Comparison of ENCODE assay signal across 11 cellular contexts in genomic region chr21:36860736-36861594, GRCh38.
A peak's percentile ranks its signal among the peaks of the same experiment; 100 is the strongest.
DNase-seq lines count a peak whose midpoint lies in the region; ATAC-seq, FAIRE-seq and TF ChIP-seq lines count a peak whose summit lies in the region.
"Had no signal": no experiment of that assay in that cellular context is flagged by ENCODE, and none has a peak within 500 bp of the region (broad histone marks: within the 10 kb centered on the region; RNA-seq: fewer than 3 reads in every experiment).

No MANE protein-coding gene starts in this region.

- no peaks in the 10 kb centered on the region for H3K27me3 ChIP-seq in SJSA1 (replicated peaks)
- H3K27me3 ChIP-seq in foreskin keratinocyte: no peaks in the 10 kb centered on the region
- H3K27me3 ChIP-seq in small intestine (ENCODE audit: control insufficient read depth in 2 of 2, insufficient read depth in 2 of 2, low read length in 2 of 2): no peaks in the 10 kb centered on the region
- H3K27me3 ChIP-seq: testis had no signal

- H3K36me3 ChIP-seq in SJSA1: no peaks in the 10 kb centered on the region
- no peaks in the 10 kb centered on the region for H3K36me3 ChIP-seq in small intestine (ENCODE audit: control insufficient read depth in 2 of 2, insufficient read depth in 2 of 2, low read length in 2 of 2)

- FAIRE-seq in small intestine (lab: Jason Lieb, UNC): no peak
- FAIRE-seq: A204.1 had no signal

- 32 to 64% (median 42%) methylated on average over 8 of the region's 8 CpGs for WGBS in small intestine, 3 donors

- H3K9me3 ChIP-seq in SJSA1 (replicated peaks) (no peaks in the 10 kb centered on the region), small intestine (ENCODE audit: control insufficient read depth, low read depth) (no peaks in the 10 kb centered on the region)
- H3K9me3 ChIP-seq: testis had no signal

- H3K4me3 ChIP-seq in SJSA1 (no peak overlapping the region), small intestine (ENCODE audit: low read depth in 1 of 2, low read length in 2 of 2) (no peak overlapping the region)
- H3K4me3 ChIP-seq: testis had no signal

- ATAC-seq in foreskin keratinocyte (peak; percentile 69), GM21576 (IDR thresholded peaks at IDR 0.05; ENCODE audit: unreplicated experiment) (no peak), GM18873 (IDR thresholded peaks at IDR 0.05; ENCODE audit: low FRiP score, unreplicated experiment) (no peak)

- peak; percentile 9 for DNase-seq in NCI-H146 (lab: John Stamatoyannopoulos, UW)
- no peak for DNase-seq in NCI-H146 treated with DMSO at 0.1 percent for 48 hours (lab: John Stamatoyannopoulos, UW; ENCODE audit: unreplicated experiment)
- DNase-seq in SJSA1 (ENCODE audit: low read depth in 1 of 2, low spot score in 2 of 2): peak; percentile 63 to 81
- DNase-seq in foreskin keratinocyte: peak; percentile 70 to 85
- peak; percentile 31 for DNase-seq in small intestine
- no peak for DNase-seq in SHP77 treated with DMSO at 0.1 percent for 48 hours (lab: John Stamatoyannopoulos, UW)
- DNase-seq: NCI-H1930 had no signal

- peak overlapping the region; percentile 98 for H3K27ac ChIP-seq in SJSA1
- H3K27ac ChIP-seq in foreskin keratinocyte: peak overlapping the region; percentile 61
- H3K27ac ChIP-seq in small intestine (ENCODE audit: low read depth in 1 of 2, low read length in 1 of 2): no peak overlapping the region
- H3K27ac ChIP-seq: testis had no signal

- TF ChIP-seq CTCF in foreskin keratinocyte (conservative IDR thresholded peaks at IDR 0.05): no peak

- peaks cover 40% of the 10 kb centered on the region for H3K4me1 ChIP-seq in SJSA1 (replicated peaks)
- H3K4me1 ChIP-seq in foreskin keratinocyte: peaks cover 15% of the 10 kb centered on the region
- H3K4me1 ChIP-seq in small intestine (ENCODE audit: control insufficient read depth in 2 of 2, insufficient read depth in 1 of 2, low read depth in 1 of 2, low read length in 1 of 2): peaks cover 2% of the 10 kb centered on the region in 2 donors
- H3K4me1 ChIP-seq: testis had no signal

Comparison
In these comparisons a context has a peak if more than half of its experiments do, and no peak if none do; other contexts are left out.
1. DNase-seq: peak in NCI-H146 (single experiment), SJSA1 (2 of 2), foreskin keratinocyte (2 of 2) and small intestine (single experiment); none in NCI-H146 treated with DMSO at 0.1 percent for 48 hours (single experiment) and SHP77 treated with DMSO at 0.1 percent for 48 hours (single experiment).
2. H3K27ac ChIP-seq: peak in SJSA1 (single experiment) and foreskin keratinocyte (single experiment); none in small intestine (0 of 2).